2 cellular contexts compared by ENCODE assay signal in genomic region chr9:35932732-35933131, GRCh38.
TF ChIP-seq lines count a peak whose summit lies in the region.

No MANE protein-coding gene starts in this region.

TF ChIP-seq in SK-N-SH, 30 proteins besides CTCF, POLR2A, EP300 and RAD21:
- TF ChIP-seq FOSL2 (IDR thresholded peaks at IDR 0.05; ENCODE audit: borderline replicate concordance, low read depth), result no peak
- no peak for TF ChIP-seq POLR2AphosphoS5 (IDR thresholded peaks at IDR 0.05; ENCODE audit: low read depth, low read length)
- no peak for TF ChIP-seq SMC3 (IDR thresholded peaks at IDR 0.05; ENCODE audit: low read depth, low read length)
- TF ChIP-seq, protein P1, sequence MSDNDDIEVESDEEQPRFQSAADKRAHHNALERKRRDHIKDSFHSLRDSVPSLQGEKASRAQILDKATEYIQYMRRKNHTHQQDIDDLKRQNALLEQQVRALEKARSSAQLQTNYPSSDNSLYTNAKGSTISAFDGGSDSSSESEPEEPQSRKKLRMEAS (IDR thresholded peaks at IDR 0.05; ENCODE audit: low read depth), result no peak
- TF ChIP-seq USF1 (IDR thresholded peaks at IDR 0.05; ENCODE audit: borderline replicate concordance, low read depth), result no peak
- no peak for TF ChIP-seq MEF2A (IDR thresholded peaks at IDR 0.05; ENCODE audit: borderline replicate concordance, low read depth)
- TF ChIP-seq REST (IDR thresholded peaks at IDR 0.05; ENCODE audit: low read depth, low read length), result no peak
- no peak for TF ChIP-seq SIN3A (IDR thresholded peaks at IDR 0.05; ENCODE audit: borderline replicate concordance, low read depth, low read length)
- no peak for TF ChIP-seq TEAD4 (IDR thresholded peaks at IDR 0.05; ENCODE audit: borderline replicate concordance, insufficient read depth)
- no peak for TF ChIP-seq GABPA (IDR thresholded peaks at IDR 0.05; ENCODE audit: low read depth)
- TF ChIP-seq, protein P2, sequence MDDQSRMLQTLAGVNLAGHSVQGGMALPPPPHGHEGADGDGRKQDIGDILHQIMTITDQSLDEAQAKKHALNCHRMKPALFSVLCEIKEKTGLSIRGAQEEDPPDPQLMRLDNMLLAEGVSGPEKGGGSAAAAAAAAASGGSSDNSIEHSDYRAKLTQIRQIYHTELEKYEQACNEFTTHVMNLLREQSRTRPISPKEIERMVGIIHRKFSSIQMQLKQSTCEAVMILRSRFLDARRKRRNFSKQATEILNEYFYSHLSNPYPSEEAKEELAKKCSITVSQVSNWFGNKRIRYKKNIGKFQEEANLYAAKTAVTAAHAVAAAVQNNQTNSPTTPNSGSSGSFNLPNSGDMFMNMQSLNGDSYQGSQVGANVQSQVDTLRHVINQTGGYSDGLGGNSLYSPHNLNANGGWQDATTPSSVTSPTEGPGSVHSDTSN (IDR thresholded peaks at IDR 0.05), result no peak

TF ChIP-seq in SK-N-SH treated with all-trans-retinoic acid at 6 μM for 48 hours, 23 proteins besides CTCF, POLR2A, EP300 and RAD21:
- TF ChIP-seq, protein P3, sequence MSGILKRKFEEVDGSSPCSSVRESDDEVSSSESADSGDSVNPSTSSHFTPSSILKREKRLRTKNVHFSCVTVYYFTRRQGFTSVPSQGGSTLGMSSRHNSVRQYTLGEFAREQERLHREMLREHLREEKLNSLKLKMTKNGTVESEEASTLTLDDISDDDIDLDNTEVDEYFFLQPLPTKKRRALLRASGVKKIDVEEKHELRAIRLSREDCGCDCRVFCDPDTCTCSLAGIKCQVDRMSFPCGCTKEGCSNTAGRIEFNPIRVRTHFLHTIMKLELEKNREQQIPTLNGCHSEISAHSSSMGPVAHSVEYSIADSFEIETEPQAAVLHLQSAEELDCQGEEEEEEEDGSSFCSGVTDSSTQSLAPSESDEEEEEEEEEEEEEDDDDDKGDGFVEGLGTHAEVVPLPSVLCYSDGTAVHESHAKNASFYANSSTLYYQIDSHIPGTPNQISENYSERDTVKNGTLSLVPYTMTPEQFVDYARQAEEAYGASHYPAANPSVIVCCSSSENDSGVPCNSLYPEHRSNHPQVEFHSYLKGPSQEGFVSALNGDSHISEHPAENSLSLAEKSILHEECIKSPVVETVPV (CRISPR knock-in tag; IDR thresholded peaks at IDR 0.05), result no peak
TF ChIP-seq in SK-N-SH treated with all-trans-retinoic acid at 6 μM for 48 hours: peak in this region for 0.
